Comparison of ENCODE assay signal across 8 cellular contexts in the genomic region with DNA sequence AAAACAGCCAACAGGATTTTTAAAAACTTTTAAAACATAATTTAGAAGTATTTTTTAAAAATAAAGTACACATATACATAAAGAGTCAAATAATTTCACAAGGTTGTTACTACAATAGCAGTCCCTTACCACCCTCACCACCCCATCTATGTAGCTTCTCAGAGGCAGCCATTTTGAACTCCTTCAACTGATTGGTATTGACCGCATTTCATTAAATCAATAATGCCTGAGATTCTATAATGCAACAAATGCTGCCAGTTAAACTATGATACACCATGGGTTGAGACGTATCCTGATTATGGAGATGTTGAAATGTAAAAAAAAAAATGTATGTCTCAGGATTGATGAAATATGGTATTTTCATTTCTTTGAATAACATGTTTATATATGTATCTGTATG.
"Had no signal": no experiment of that assay in that cellular context is flagged by ENCODE, and none has a peak within 500 bp of the region (broad histone marks: within the 10 kb centered on the region; RNA-seq: fewer than 3 reads in every experiment).

No MANE protein-coding gene starts in this region.

- DNase-seq: IMR-90, Karpas-422, KBM-7, KG1 had no signal

- FAIRE-seq: HepG2, HTR-8/SVneo had no signal

- H3K9ac ChIP-seq: KMS-11 had no signal

- H3K27ac ChIP-seq: HL-60, KMS-11 had no signal

- ATAC-seq: HepG2 had no signal

- H3K4me2 ChIP-seq: KMS-11 had no signal
